1 cellular context compared by ENCODE assay signal in genomic region chrX:153708415-153708814, GRCh38.
TF ChIP-seq lines count a peak whose summit lies in the region.

No MANE protein-coding gene starts in this region.

TF ChIP-seq in GM23338, 12 proteins besides CTCF, POLR2A, EP300 and RAD21 (continued from another document):
- TF ChIP-seq ZNF462 (CRISPR knock-in tag; IDR thresholded peaks at IDR 0.05) (no peak), ZNF331 (CRISPR knock-in tag; IDR thresholded peaks at IDR 0.05; ENCODE audit: low read depth) (no peak)
TF ChIP-seq in GM23338: peak in this region for 0.
